In the genomic region with DNA sequence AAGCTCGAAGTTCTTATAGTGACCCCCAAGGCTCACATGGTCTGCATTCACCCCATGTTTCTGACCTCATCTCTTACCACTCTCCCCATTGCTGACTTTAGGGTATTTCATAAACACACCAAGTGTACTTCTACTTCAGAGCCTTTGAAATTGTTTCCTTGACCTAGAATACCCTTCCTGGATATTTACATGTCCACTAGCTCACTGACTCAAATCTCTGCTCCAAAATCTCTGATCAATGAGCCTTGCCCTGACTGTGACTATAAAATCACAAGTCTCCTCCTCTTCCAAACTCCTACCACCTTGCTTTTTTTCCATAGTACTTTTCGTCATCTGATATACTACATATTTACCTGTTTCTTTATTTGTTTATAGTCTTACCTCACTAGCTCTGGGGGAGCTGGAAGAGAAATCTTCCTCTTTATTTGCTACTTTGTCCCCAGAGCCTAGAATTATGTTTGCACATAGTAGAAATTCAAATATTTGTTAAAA, we compare ENCODE assay signal across 2 cellular contexts.
A peak's percentile ranks its signal among the peaks of the same experiment; 100 is the strongest.
TF ChIP-seq lines count a peak whose summit lies in the region.

No MANE protein-coding gene starts in this region.

TF ChIP-seq in GM23338, 12 proteins besides CTCF, POLR2A, EP300 and RAD21 (continued from another document):
- TF ChIP-seq CREB1 (CRISPR knock-in tag; IDR thresholded peaks at IDR 0.05; ENCODE audit: low read depth) (no peak), STAT1 (IDR thresholded peaks at IDR 0.05; ENCODE audit: unreplicated experiment) (no peak)

TF ChIP-seq in HepG2, 621 proteins besides CTCF, POLR2A, EP300 and RAD21 (continued from another document and continues in another):
- TF ChIP-seq, protein P1, sequence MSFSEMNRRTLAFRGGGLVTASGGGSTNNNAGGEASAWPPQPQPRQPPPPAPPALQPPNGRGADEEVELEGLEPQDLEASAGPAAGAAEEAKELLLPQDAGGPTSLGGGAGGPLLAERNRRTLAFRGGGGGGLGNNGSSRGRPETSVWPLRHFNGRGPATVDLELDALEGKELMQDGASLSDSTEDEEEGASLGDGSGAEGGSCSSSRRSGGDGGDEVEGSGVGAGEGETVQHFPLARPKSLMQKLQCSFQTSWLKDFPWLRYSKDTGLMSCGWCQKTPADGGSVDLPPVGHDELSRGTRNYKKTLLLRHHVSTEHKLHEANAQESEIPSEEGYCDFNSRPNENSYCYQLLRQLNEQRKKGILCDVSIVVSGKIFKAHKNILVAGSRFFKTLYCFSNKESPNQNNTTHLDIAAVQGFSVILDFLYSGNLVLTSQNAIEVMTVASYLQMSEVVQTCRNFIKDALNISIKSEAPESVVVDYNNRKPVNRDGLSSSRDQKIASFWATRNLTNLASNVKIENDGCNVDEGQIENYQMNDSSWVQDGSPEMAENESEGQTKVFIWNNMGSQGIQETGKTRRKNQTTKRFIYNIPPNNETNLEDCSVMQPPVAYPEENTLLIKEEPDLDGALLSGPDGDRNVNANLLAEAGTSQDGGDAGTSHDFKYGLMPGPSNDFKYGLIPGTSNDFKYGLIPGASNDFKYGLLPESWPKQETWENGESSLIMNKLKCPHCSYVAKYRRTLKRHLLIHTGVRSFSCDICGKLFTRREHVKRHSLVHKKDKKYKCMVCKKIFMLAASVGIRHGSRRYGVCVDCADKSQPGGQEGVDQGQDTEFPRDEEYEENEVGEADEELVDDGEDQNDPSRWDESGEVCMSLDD (CRISPR knock-in tag; IDR thresholded peaks at IDR 0.05; ENCODE audit: borderline replicate concordance): peak; percentile 64; the same call in 1 of the 2 replicates
- no peak for TF ChIP-seq ZFP1 (CRISPR knock-in tag; IDR thresholded peaks at IDR 0.05)
- peak; percentile 40; the same call in 1 of the 2 replicates for TF ChIP-seq EHMT2 (IDR thresholded peaks at IDR 0.05; ENCODE audit: borderline replicate concordance, low read depth, low read length)
- TF ChIP-seq SIX1 (CRISPR knock-in tag; IDR thresholded peaks at IDR 0.05; ENCODE audit: borderline replicate concordance): peak; percentile 63; the same call in 1 of the 2 replicates
- TF ChIP-seq ZNF350 (CRISPR knock-in tag; IDR thresholded peaks at IDR 0.05; ENCODE audit: borderline replicate concordance, low read depth): no peak
- TF ChIP-seq DPF2 (CRISPR knock-in tag; IDR thresholded peaks at IDR 0.05; ENCODE audit: borderline replicate concordance, low read depth): peak; percentile 27; the same call in 1 of the 2 replicates
- TF ChIP-seq ETV5 (CRISPR knock-in tag; IDR thresholded peaks at IDR 0.05; ENCODE audit: borderline replicate concordance): peak; percentile 37; the same call in 1 of the 2 replicates
- TF ChIP-seq HNF4G (IDR thresholded peaks at IDR 0.05; ENCODE audit: borderline replicate concordance, low read depth, low read length): 0 out of 2 replicates have a peak, but pooled peaks have one; percentile 32
- no peak for TF ChIP-seq HNF4G (CRISPR knock-in tag; IDR thresholded peaks at IDR 0.05; ENCODE audit: borderline replicate concordance, low read depth)
- TF ChIP-seq FOXJ3 (CRISPR knock-in tag; IDR thresholded peaks at IDR 0.05; ENCODE audit: borderline replicate concordance): peak; percentile 87; the same call in 1 of the 2 replicates
- TF ChIP-seq, protein P2, sequence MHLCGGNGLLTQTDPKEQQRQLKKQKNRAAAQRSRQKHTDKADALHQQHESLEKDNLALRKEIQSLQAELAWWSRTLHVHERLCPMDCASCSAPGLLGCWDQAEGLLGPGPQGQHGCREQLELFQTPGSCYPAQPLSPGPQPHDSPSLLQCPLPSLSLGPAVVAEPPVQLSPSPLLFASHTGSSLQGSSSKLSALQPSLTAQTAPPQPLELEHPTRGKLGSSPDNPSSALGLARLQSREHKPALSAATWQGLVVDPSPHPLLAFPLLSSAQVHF (CRISPR knock-in tag; IDR thresholded peaks at IDR 0.05): no peak
- peak; percentile 24; the same call in 1 of the 2 replicates for TF ChIP-seq FOXK1 (CRISPR knock-in tag; IDR thresholded peaks at IDR 0.05; ENCODE audit: borderline replicate concordance, low read depth)
- TF ChIP-seq SETDB1 (CRISPR knock-in tag; IDR thresholded peaks at IDR 0.05; ENCODE audit: borderline replicate concordance): no peak
- peak; percentile 31; the same call in 1 of the 2 replicates for TF ChIP-seq CEBPG (CRISPR knock-in tag; IDR thresholded peaks at IDR 0.05)
- TF ChIP-seq POGZ (CRISPR knock-in tag; IDR thresholded peaks at IDR 0.05): peak; percentile 51
- TF ChIP-seq HMGA1 (CRISPR knock-in tag; conservative IDR thresholded peaks at IDR 0.05): no peak
- TF ChIP-seq SRSF4 (IDR thresholded peaks at IDR 0.05; ENCODE audit: low read depth, low read length, poor library complexity, severe bottlenecking): no peak
- no peak for TF ChIP-seq ELF4 (CRISPR knock-in tag; IDR thresholded peaks at IDR 0.05; ENCODE audit: borderline replicate concordance)
- no peak for TF ChIP-seq SMARCC2 (IDR thresholded peaks at IDR 0.05)
- TF ChIP-seq ATF4 (CRISPR knock-in tag; IDR thresholded peaks at IDR 0.05): peak in 1 of 2 experiments; percentile 40; a peak in 1 of 4 replicates
- TF ChIP-seq, protein P3, sequence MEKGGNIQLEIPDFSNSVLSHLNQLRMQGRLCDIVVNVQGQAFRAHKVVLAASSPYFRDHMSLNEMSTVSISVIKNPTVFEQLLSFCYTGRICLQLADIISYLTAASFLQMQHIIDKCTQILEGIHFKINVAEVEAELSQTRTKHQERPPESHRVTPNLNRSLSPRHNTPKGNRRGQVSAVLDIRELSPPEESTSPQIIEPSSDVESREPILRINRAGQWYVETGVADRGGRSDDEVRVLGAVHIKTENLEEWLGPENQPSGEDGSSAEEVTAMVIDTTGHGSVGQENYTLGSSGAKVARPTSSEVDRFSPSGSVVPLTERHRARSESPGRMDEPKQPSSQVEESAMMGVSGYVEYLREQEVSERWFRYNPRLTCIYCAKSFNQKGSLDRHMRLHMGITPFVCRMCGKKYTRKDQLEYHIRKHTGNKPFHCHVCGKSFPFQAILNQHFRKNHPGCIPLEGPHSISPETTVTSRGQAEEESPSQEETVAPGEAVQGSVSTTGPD (CRISPR knock-in tag; IDR thresholded peaks at IDR 0.05): no peak
- TF ChIP-seq MED1 (CRISPR knock-in tag; IDR thresholded peaks at IDR 0.05): peak; percentile 79
- peak; percentile 43; the same call in 1 of the 2 replicates for TF ChIP-seq MED13 (CRISPR knock-in tag; IDR thresholded peaks at IDR 0.05)
- peak; percentile 43; the same call in 1 of the 2 replicates for TF ChIP-seq TFE3 (CRISPR knock-in tag; IDR thresholded peaks at IDR 0.05)
- peak; percentile 41; the same call in 1 of the 2 replicates for TF ChIP-seq PPARG (CRISPR knock-in tag; conservative IDR thresholded peaks at IDR 0.05)
- TF ChIP-seq RXRB (CRISPR knock-in tag; IDR thresholded peaks at IDR 0.05; ENCODE audit: borderline replicate concordance): peak; percentile 97
- TF ChIP-seq ZNF446 (CRISPR knock-in tag; IDR thresholded peaks at IDR 0.05): no peak
- peak; percentile 94 for TF ChIP-seq GFI1 (CRISPR knock-in tag; IDR thresholded peaks at IDR 0.05; ENCODE audit: borderline replicate concordance)
- TF ChIP-seq ISL2 (CRISPR knock-in tag; IDR thresholded peaks at IDR 0.05): peak; percentile 84
- TF ChIP-seq MXD4 (CRISPR knock-in tag; IDR thresholded peaks at IDR 0.05): no peak
- TF ChIP-seq, protein P4, sequence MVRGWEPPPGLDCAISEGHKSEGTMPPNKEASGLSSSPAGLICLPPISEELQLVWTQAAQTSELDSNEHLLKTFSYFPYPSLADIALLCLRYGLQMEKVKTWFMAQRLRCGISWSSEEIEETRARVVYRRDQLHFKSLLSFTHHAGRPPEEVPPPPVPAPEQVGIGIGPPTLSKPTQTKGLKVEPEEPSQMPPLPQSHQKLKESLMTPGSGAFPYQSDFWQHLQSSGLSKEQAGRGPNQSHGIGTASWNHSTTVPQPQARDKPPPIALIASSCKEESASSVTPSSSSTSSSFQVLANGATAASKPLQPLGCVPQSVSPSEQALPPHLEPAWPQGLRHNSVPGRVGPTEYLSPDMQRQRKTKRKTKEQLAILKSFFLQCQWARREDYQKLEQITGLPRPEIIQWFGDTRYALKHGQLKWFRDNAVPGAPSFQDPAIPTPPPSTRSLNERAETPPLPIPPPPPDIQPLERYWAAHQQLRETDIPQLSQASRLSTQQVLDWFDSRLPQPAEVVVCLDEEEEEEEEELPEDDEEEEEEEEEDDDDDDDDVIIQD (CRISPR knock-in tag; IDR thresholded peaks at IDR 0.05; ENCODE audit: low read depth): peak; percentile 20; the same call in 1 of the 2 replicates
- TF ChIP-seq ZFP62 (CRISPR knock-in tag; IDR thresholded peaks at IDR 0.05): no peak
- no peak for TF ChIP-seq REL (CRISPR knock-in tag; conservative IDR thresholded peaks at IDR 0.05)
- TF ChIP-seq NPAS2 (CRISPR knock-in tag; IDR thresholded peaks at IDR 0.05; ENCODE audit: borderline replicate concordance): no peak
- TF ChIP-seq ELF1 (CRISPR knock-in tag; IDR thresholded peaks at IDR 0.05): no peak
- TF ChIP-seq MIER3 (CRISPR knock-in tag; IDR thresholded peaks at IDR 0.05; ENCODE audit: borderline replicate concordance): peak; percentile 13; the same call in 1 of the 2 replicates
- TF ChIP-seq CREB1 (IDR thresholded peaks at IDR 0.05): peak; percentile 15; the same call in 1 of the 2 replicates
- TF ChIP-seq CREB1 (CRISPR knock-in tag; IDR thresholded peaks at IDR 0.05): peak; percentile 75
- TF ChIP-seq, protein P5, sequence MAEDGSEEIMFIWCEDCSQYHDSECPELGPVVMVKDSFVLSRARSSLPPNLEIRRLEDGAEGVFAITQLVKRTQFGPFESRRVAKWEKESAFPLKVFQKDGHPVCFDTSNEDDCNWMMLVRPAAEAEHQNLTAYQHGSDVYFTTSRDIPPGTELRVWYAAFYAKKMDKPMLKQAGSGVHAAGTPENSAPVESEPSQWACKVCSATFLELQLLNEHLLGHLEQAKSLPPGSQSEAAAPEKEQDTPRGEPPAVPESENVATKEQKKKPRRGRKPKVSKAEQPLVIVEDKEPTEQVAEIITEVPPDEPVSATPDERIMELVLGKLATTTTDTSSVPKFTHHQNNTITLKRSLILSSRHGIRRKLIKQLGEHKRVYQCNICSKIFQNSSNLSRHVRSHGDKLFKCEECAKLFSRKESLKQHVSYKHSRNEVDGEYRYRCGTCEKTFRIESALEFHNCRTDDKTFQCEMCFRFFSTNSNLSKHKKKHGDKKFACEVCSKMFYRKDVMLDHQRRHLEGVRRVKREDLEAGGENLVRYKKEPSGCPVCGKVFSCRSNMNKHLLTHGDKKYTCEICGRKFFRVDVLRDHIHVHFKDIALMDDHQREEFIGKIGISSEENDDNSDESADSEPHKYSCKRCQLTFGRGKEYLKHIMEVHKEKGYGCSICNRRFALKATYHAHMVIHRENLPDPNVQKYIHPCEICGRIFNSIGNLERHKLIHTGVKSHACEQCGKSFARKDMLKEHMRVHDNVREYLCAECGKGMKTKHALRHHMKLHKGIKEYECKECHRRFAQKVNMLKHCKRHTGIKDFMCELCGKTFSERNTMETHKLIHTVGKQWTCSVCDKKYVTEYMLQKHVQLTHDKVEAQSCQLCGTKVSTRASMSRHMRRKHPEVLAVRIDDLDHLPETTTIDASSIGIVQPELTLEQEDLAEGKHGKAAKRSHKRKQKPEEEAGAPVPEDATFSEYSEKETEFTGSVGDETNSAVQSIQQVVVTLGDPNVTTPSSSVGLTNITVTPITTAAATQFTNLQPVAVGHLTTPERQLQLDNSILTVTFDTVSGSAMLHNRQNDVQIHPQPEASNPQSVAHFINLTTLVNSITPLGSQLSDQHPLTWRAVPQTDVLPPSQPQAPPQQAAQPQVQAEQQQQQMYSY (CRISPR knock-in tag; IDR thresholded peaks at IDR 0.05): no peak
- TF ChIP-seq NR2F6 (IDR thresholded peaks at IDR 0.05): peak; percentile 43; the same call in 1 of the 2 replicates
- TF ChIP-seq NR2F6 (CRISPR knock-in tag; IDR thresholded peaks at IDR 0.05): peak; percentile 28; the same call in 1 of the 2 replicates
- TF ChIP-seq NFIC (IDR thresholded peaks at IDR 0.05; ENCODE audit: low read length): 0 out of 2 replicates have a peak, but pooled peaks have one; percentile 52
- TF ChIP-seq TCF7 (IDR thresholded peaks at IDR 0.05; ENCODE audit: low read depth): peak; percentile 70
